8 cellular contexts compared by ENCODE assay signal in the genomic region with DNA sequence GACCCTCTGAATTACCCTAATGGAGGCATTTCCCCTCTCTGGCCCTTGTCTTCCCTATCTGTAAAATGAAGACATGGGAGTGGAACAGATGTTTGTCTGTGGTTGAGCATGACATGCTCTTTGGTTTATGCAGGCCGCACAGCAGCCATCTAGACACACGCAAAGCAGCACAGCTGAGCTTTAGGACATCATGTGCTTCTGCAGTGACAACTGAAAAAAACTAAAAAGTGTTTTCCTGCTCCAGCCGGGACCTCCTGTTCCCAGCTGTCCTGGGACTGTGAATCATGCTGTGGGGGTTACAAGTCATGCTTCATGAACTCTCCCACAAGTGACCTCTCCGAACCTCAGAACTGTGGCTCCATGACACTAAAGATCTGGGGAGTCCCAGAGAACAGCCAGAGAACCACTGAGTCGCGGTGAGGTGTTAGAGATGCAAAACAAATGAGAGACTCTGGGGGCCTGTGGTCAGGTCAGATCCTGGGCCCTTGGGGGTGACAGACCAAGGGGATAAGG. TPM values are rescaled to one million over a fixed set of nuclear protein-coding genes. Genes with fewer than 3 reads are reported as not detected.
A peak's percentile ranks its signal among the peaks of the same experiment; 100 is the strongest.
DNase-seq lines count a peak whose midpoint lies in the region; ATAC-seq, FAIRE-seq and TF ChIP-seq lines count a peak whose summit lies in the region.

No MANE protein-coding gene starts in this region.

- WGBS in hepatocyte (ENCODE audit: low lambda C conversion rate, missing lambda C conversion rate), result 62% methylated on average over 6 of the region's 6 CpGs

- DNase-seq in CD1c-positive myeloid dendritic cell (ENCODE audit: extremely low spot score) (peak; percentile 56), hepatocyte (ENCODE audit: low spot score) (no peak), D721Med (ENCODE audit: insufficient read length, low spot score) (no peak), urothelium cell line (ENCODE audit: low spot score) (no peak)
- peak; percentile 64 to 75 for DNase-seq in activated T-cell treated with anti-CD3 and anti-CD28 coated beads, Interleukin-2, amount 50 U/mL, for 72 hours

- H3K27ac ChIP-seq in hepatocyte (peak overlapping the region; percentile 83), subcutaneous abdominal adipose tissue (ENCODE audit: low read depth, low read length) (peak overlapping the region; percentile 99)

- H3K4me3 ChIP-seq in hepatocyte, result no peak overlapping the region
- H3K4me3 ChIP-seq in subcutaneous abdominal adipose tissue (ENCODE audit: low read depth in 1 of 5, low read length in 5 of 5), result peak overlapping the region; percentile 78 to 93 (median 91)

- peak overlapping the region; percentile 98 to 100 for H3K4me3 Mint-ChIP-seq in activated T-cell treated with anti-CD3 and anti-CD28 coated beads, Interleukin-2, amount 50 U/mL, for 72 hours

- ATAC-seq in GM19372 (IDR thresholded peaks at IDR 0.05; ENCODE audit: low read depth, unreplicated experiment) (peak; percentile 57), HG03354 (IDR thresholded peaks at IDR 0.05; ENCODE audit: poor library complexity, severe bottlenecking, unreplicated experiment) (peak; percentile 62)
- peak; percentile 49 to 59 for ATAC-seq in activated T-cell treated with anti-CD3 and anti-CD28 coated beads, Interleukin-2, amount 50 U/mL, for 72 hours (replicated peaks in 1 of 2)

- H3K27me3 ChIP-seq in hepatocyte, result no peaks in the 10 kb centered on the region
- H3K27me3 ChIP-seq in subcutaneous abdominal adipose tissue (ENCODE audit: control insufficient read depth in 5 of 5, insufficient read depth in 4 of 5, low read length in 5 of 5), result no peaks in the 10 kb centered on the region

- H3K27me3 Mint-ChIP-seq in activated T-cell treated with anti-CD3 and anti-CD28 coated beads, Interleukin-2, amount 50 U/mL, for 72 hours (ENCODE audit: low read depth), result peaks cover 5% of the 10 kb centered on the region

- no peaks in the 10 kb centered on the region for H3K9me3 Mint-ChIP-seq in activated T-cell treated with anti-CD3 and anti-CD28 coated beads, Interleukin-2, amount 50 U/mL, for 72 hours

- no peaks in the 10 kb centered on the region for H3K9me3 ChIP-seq in hepatocyte (ENCODE audit: low read depth)
- no peaks in the 10 kb centered on the region for H3K9me3 ChIP-seq in subcutaneous abdominal adipose tissue (ENCODE audit: control insufficient read depth in 5 of 5, low read length in 5 of 5)

- H3K4me1 ChIP-seq in hepatocyte (ENCODE audit: insufficient read depth) (peaks cover 39% of the 10 kb centered on the region), subcutaneous abdominal adipose tissue (ENCODE audit: control insufficient read depth in 5 of 5, insufficient read depth in 5 of 5, low read length in 5 of 5) (peaks cover 38 to 72% (median 66%) of the 10 kb centered on the region in 5 donors)

- peaks cover 2 to 5% of the 10 kb centered on the region in 2 donors for H3K36me3 Mint-ChIP-seq in activated T-cell treated with anti-CD3 and anti-CD28 coated beads, Interleukin-2, amount 50 U/mL, for 72 hours (ENCODE audit: insufficient read depth in 2 of 2)

- H3K27ac Mint-ChIP-seq in activated T-cell treated with anti-CD3 and anti-CD28 coated beads, Interleukin-2, amount 50 U/mL, for 72 hours, result peak overlapping the region; percentile 100

- FAIRE-seq in D721Med (lab: Jason Lieb, UNC) (no peak), urothelium cell line (lab: Jason Lieb, UNC) (no peak)

- no peaks in the 10 kb centered on the region for H4K20me1 ChIP-seq in hepatocyte (ENCODE audit: insufficient read depth, poor library complexity, severe bottlenecking)

- no peak overlapping the region for H2AFZ ChIP-seq in hepatocyte

- H3K36me3 ChIP-seq in hepatocyte (replicated peaks; ENCODE audit: insufficient read depth, low read depth), result no peaks in the 10 kb centered on the region
- no peaks in the 10 kb centered on the region for H3K36me3 ChIP-seq in subcutaneous abdominal adipose tissue (ENCODE audit: control insufficient read depth in 5 of 5, insufficient read depth in 5 of 5, low read length in 5 of 5)

- peaks cover 69% of the 10 kb centered on the region for H3K4me1 Mint-ChIP-seq in activated T-cell treated with anti-CD3 and anti-CD28 coated beads, Interleukin-2, amount 50 U/mL, for 72 hours (ENCODE audit: low read depth)

- peaks cover 51% of the 10 kb centered on the region for H3K79me2 ChIP-seq in hepatocyte

- TF ChIP-seq CTCF in hepatocyte (IDR thresholded peaks at IDR 0.05; ENCODE audit: poor library complexity) (no peak), D721Med (IDR thresholded peaks at IDR 0.05; ENCODE audit: insufficient read depth, missing control alignments) (no peak)

- peak overlapping the region; percentile 63 to 100 (median 94) for H3K9ac ChIP-seq in subcutaneous abdominal adipose tissue (ENCODE audit: low read length in 5 of 5)

- H3K9me2 ChIP-seq in hepatocyte (replicated peaks; ENCODE audit: insufficient read depth), result no peaks in the 10 kb centered on the region

- H3K4me2 ChIP-seq in hepatocyte, result peak overlapping the region; percentile 77

RNA-seq across cellular contexts. Expression of a gene that starts 1.7 kb away (rescaled TPM):
- total RNA-seq in activated T-cell treated with anti-CD3 and anti-CD28 coated beads, Interleukin-2, amount 50 U/mL, for 72 hours, result 10 to 100 TPM; 24.7 to 38.0 TPM
- 47.7 and 52.2 TPM in 2 replicates for total RNA-seq in hepatocyte
- 44.2 and 45.5 TPM in 2 replicates for polyA plus RNA-seq in hepatocyte

RNA-seq across cellular contexts. Expression of a gene that starts 21.4 kb away (rescaled TPM):
- 10 to 100 TPM; 58.1 to 61.5 TPM for total RNA-seq in activated T-cell treated with anti-CD3 and anti-CD28 coated beads, Interleukin-2, amount 50 U/mL, for 72 hours
- 50.0 and 63.9 TPM in 2 replicates for total RNA-seq in hepatocyte
- 18.3 and 22.9 TPM in 2 replicates for polyA plus RNA-seq in hepatocyte

Comparison
In these comparisons a context has a peak if more than half of its experiments do, and no peak if none do; other contexts are left out.
1. DNase-seq: peak in CD1c-positive myeloid dendritic cell (single experiment) and activated T-cell treated with anti-CD3 and anti-CD28 coated beads, Interleukin-2, amount 50 U/mL, for 72 hours (2 of 2); none in hepatocyte (single experiment), D721Med (single experiment) and urothelium cell line (single experiment).
2. Peak in every context shown above with its lines, with median percentiles within 50 percentile points of each other: ATAC-seq.